In genomic region chr6:44489912-44490604, GRCh38 we compare ENCODE assay signal across 8 cellular contexts.
DNase-seq lines count a peak whose midpoint lies in the region; ATAC-seq and TF ChIP-seq lines count a peak whose summit lies in the region.

No MANE protein-coding gene starts in this region.

- H3K27ac ChIP-seq in right cardiac atrium (ENCODE audit: low read length) (peak overlapping the region; percentile 25), skin epidermis (peak overlapping the region in 20 of 21 experiments; percentile 0 to 85 (median 66))

- DNase-seq in HCEC 1CT: peak; percentile 96
- DNase-seq in astrocyte of the cerebellum (ENCODE audit: low read depth): peak; percentile 98
- peak in 1 of 3 donors; percentile 36 for DNase-seq in right cardiac atrium
- no peak for DNase-seq in NOMO-1 treated with dmso at 0.1 percent for 144 hours (lab: John Stamatoyannopoulos, UW; ENCODE audit: unreplicated experiment)
- DNase-seq in activated naive CD4-positive, alpha-beta T cell treated with anti-CD3 and anti-CD28 coated beads, Interleukin-2, amount 50 U/mL, for 16 hours: no peak

- ATAC-seq in right cardiac atrium (peak; percentile 84 to 87), HG02885 (IDR thresholded peaks at IDR 0.05; ENCODE audit: poor library complexity, unreplicated experiment) (no peak), GM18867 (IDR thresholded peaks at IDR 0.05; ENCODE audit: unreplicated experiment) (no peak)

- no peaks in the 10 kb centered on the region for H3K4me1 ChIP-seq in right cardiac atrium (ENCODE audit: control insufficient read depth, insufficient read depth, low read length)

- WGBS in right cardiac atrium: 65% methylated on average over 6 of the region's 6 CpGs

- H3K4me3 ChIP-seq in astrocyte of the cerebellum (ENCODE audit: low read depth, low read length) (no peak overlapping the region), right cardiac atrium (ENCODE audit: low read length) (no peak overlapping the region), skin epidermis (peak overlapping the region in 1 of 7 experiments; percentile 3)

- TF ChIP-seq CTCF in astrocyte of the cerebellum (IDR thresholded peaks at IDR 0.05; ENCODE audit: low read depth, low read length, missing control alignments): no peak

- in situ Hi-C loops in astrocyte of the cerebellum (cut with HindIII; ENCODE audit: low sequenced_read_pairs): no loop called here

- H3K27me3 ChIP-seq in right cardiac atrium (ENCODE audit: control insufficient read depth, insufficient read depth): no peaks in the 10 kb centered on the region

- H3K9me3 ChIP-seq in right cardiac atrium (ENCODE audit: control insufficient read depth, low read length): no peaks in the 10 kb centered on the region

- intact Hi-C loops in right cardiac atrium (cut with DNase I): loop anchor here in 1 of 4 donors (10.0 kb wide), 1 partner anchor 1225 kb away; no protein-coding TSS in a partner anchor

Comparison
In these comparisons a context has a peak if more than half of its experiments do, and no peak if none do; other contexts are left out.
1. DNase-seq: peak in HCEC 1CT (single experiment) and astrocyte of the cerebellum (single experiment); none in NOMO-1 treated with dmso at 0.1 percent for 144 hours (single experiment) and activated naive CD4-positive, alpha-beta T cell treated with anti-CD3 and anti-CD28 coated beads, Interleukin-2, amount 50 U/mL, for 16 hours (single experiment).
2. ATAC-seq: peak in right cardiac atrium (2 of 2); none in HG02885 (single experiment) and GM18867 (single experiment).